ENCODE assay signal across 12 cellular contexts in the genomic region with DNA sequence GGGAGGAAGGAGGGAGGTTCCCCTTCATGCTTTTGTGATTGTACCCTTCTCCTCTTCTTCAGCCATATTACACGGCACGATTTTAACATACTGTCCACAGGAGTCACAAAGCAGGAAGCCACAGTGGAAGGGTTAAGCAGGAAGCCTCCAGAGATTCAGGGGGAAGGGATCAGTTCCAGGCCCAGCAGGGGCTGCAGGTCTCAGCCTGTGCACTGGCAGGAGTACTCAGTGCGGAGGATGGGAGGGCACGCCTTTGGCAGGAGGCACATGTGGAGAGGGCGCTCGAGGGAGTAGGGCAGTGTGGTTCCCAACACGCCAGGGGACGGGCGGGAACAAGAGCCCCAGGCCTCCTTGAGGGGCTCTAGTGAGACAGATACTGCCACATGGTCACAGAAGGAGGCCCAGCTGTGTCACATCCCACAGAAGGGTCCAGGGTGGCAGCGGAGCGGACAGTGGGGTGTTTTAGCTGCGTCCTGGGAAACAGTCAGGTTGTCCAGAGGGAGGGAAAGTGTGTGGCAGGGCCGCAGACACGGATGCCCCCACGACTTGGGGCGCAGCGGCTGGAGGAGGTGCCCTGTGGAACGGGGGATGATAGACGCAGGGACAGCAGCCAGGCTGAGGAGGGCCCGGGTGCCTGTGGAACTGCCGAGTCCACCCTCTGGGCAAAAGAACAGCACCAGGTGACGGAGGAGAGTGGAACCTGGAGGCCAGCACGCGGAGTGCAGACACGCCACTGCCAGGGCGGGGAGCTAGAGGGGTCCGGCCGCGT.
DNase-seq lines count a peak whose midpoint lies in the region; ATAC-seq and TF ChIP-seq lines count a peak whose summit lies in the region.
"Had no signal": no experiment of that assay in that cellular context is flagged by ENCODE, and none has a peak within 500 bp of the region (broad histone marks: within the 10 kb centered on the region; RNA-seq: fewer than 3 reads in every experiment).

No MANE protein-coding gene starts in this region.

- peaks cover 75% of the 10 kb centered on the region for H3K4me1 Mint-ChIP-seq in brain
- H3K4me1 Mint-ChIP-seq in naive B cell = peaks cover 21 to 30% (median 30%) of the 10 kb centered on the region in 3 donors

- peaks cover 7 to 25% (median 22%) of the 10 kb centered on the region in 11 experiments; a peak in 21 of 22 replicates for H3K9me3 ChIP-seq in BLaER1 treated with 17β-estradiol and CSF1 and Interleukin-3, amounts not matched to agents 10 nM and 100 nM (replicated peaks in 1 of 11)
- H3K9me3 ChIP-seq in DND-41 (ENCODE audit: insufficient read depth, low read length, severe bottlenecking) = no peaks in the 10 kb centered on the region
- H3K9me3 ChIP-seq in upper lobe of right lung = no peaks in the 10 kb centered on the region
- H3K9me3 ChIP-seq in esophagus muscularis mucosa = no peaks in the 10 kb centered on the region
- H3K9me3 ChIP-seq: MG63 had no signal

- no peak for TF ChIP-seq CTCF in DND-41 (IDR thresholded peaks at IDR 0.05; ENCODE audit: borderline replicate concordance, extremely low read depth, low read length, poor library complexity, severe bottlenecking)
- no peak for TF ChIP-seq CTCF in brain (conservative IDR thresholded peaks at IDR 0.05)
- no peak for TF ChIP-seq CTCF in upper lobe of right lung (IDR thresholded peaks at IDR 0.05)
- no peak for TF ChIP-seq CTCF in esophagus muscularis mucosa (IDR thresholded peaks at IDR 0.05)

- H3K27ac ChIP-seq in BLaER1 treated with 17β-estradiol and CSF1 and Interleukin-3, amounts not matched to agents 10 nM and 100 nM = peak overlapping the region; percentile 30 to 89 (median 79); a peak in 21 of 22 replicates
- H3K27ac ChIP-seq in DND-41 (ENCODE audit: low read length) (peak overlapping the region; percentile 83), upper lobe of right lung (no peak overlapping the region), esophagus muscularis mucosa (replicated peaks in 1 of 4) (no peak overlapping the region)

- no peaks in the 10 kb centered on the region for H3K27me3 ChIP-seq in BLaER1 treated with 17β-estradiol and CSF1 and Interleukin-3, amounts not matched to agents 10 nM and 100 nM
- H3K27me3 ChIP-seq in DND-41 (ENCODE audit: insufficient read depth, low read length, poor library complexity) = no peaks in the 10 kb centered on the region
- H3K27me3 ChIP-seq in upper lobe of right lung = no peaks in the 10 kb centered on the region
- H3K27me3 ChIP-seq in esophagus muscularis mucosa = no peaks in the 10 kb centered on the region
- H3K27me3 ChIP-seq: MG63 had no signal

- TF ChIP-seq EP300 in esophagus muscularis mucosa (IDR thresholded peaks at IDR 0.05) = no peak

- H3K9ac ChIP-seq in BLaER1 treated with 17β-estradiol and CSF1 and Interleukin-3, amounts not matched to agents 10 nM and 100 nM = peak overlapping the region; percentile 27 to 73 (median 62); a peak in 18 of 22 replicates
- peak overlapping the region; percentile 48; the same call in 1 of the 2 replicates for H3K9ac ChIP-seq in DND-41 (ENCODE audit: low read depth, low read length)

- no peak overlapping the region for H2AFZ ChIP-seq in DND-41 (ENCODE audit: low read depth, low read length)

- H3K36me3 ChIP-seq in BLaER1 treated with 17β-estradiol and CSF1 and Interleukin-3, amounts not matched to agents 10 nM and 100 nM = peaks cover 14 to 42% (median 34%) of the 10 kb centered on the region in 11 experiments
- H3K36me3 ChIP-seq in DND-41 (ENCODE audit: insufficient read depth, low read length) (peaks cover 40% of the 10 kb centered on the region), upper lobe of right lung (peaks cover 15% of the 10 kb centered on the region), esophagus muscularis mucosa (peaks cover 0 to 32% (median 30%) of the 10 kb centered on the region in 4 donors)

- H3K4me1 ChIP-seq in BLaER1 treated with 17β-estradiol and CSF1 and Interleukin-3, amounts not matched to agents 10 nM and 100 nM = peaks cover 81 to 97% (median 87%) of the 10 kb centered on the region in 10 experiments
- H3K4me1 ChIP-seq in DND-41 (ENCODE audit: insufficient read depth, low read length) (peaks cover 56% of the 10 kb centered on the region), upper lobe of right lung (peaks cover 47% of the 10 kb centered on the region), esophagus muscularis mucosa (peaks cover 10 to 27% (median 18%) of the 10 kb centered on the region in 4 donors)

- peaks cover 3% of the 10 kb centered on the region; the same call in 1 of the 2 replicates for H3K79me2 ChIP-seq in DND-41 (ENCODE audit: insufficient read depth, low read length)

- H3K9me3 Mint-ChIP-seq in brain (peaks cover 0 to 16% (median 4%) of the 10 kb centered on the region in 5 experiments), naive B cell (no peaks in the 10 kb centered on the region)
- H3K9me3 Mint-ChIP-seq: HFFc6; stimulated activated memory B cell treated with anti-CD40 and anti-IgM and Interleukin-4, amounts not matched to agents 10 μg/mL and 1 μg/mL and 100 μg/mL, for 72 hours had no signal

- DNase-seq in DND-41 (no peak), naive B cell (no peak), COLO668 (lab: John Stamatoyannopoulos, UW; ENCODE audit: unreplicated experiment) (no peak), upper lobe of right lung (no peak), esophagus muscularis mucosa (ENCODE audit: extremely low spot score) (no peak)
- DNase-seq: HFFc6; MG63; SHP77 treated with DMSO at 0.1 percent for 48 hours; stimulated activated CD4-positive, alpha-beta T cell treated with anti-CD3 and anti-CD28 coated beads, Interleukin-4, amount 100 ng/mL, for 24 hours had no signal

- H3K27me3 Mint-ChIP-seq in brain = peaks cover 4% of the 10 kb centered on the region
- no peaks in the 10 kb centered on the region for H3K27me3 Mint-ChIP-seq in naive B cell
- H3K27me3 Mint-ChIP-seq: stimulated activated memory B cell treated with anti-CD40 and anti-IgM and Interleukin-4, amounts not matched to agents 10 μg/mL and 1 μg/mL and 100 μg/mL, for 72 hours had no signal

- H3K4me3 ChIP-seq in BLaER1 treated with 17β-estradiol and CSF1 and Interleukin-3, amounts not matched to agents 10 nM and 100 nM = peak overlapping the region in 5 of 10 experiments; percentile 1 to 16 (median 3); a peak in 2 of 20 replicates
- H3K4me3 ChIP-seq in DND-41 (ENCODE audit: low read depth in 1 of 2, low read length in 2 of 2) (no peak overlapping the region), upper lobe of right lung (no peak overlapping the region), esophagus muscularis mucosa (no peak overlapping the region)
- H3K4me3 ChIP-seq: MG63 had no signal

- peaks cover 0 to 20% (median 0%) of the 10 kb centered on the region in 11 experiments; a peak in 2 of 22 replicates for H4K20me1 ChIP-seq in BLaER1 treated with 17β-estradiol and CSF1 and Interleukin-3, amounts not matched to agents 10 nM and 100 nM
- no peaks in the 10 kb centered on the region; the same call in 1 of the 2 replicates for H4K20me1 ChIP-seq in DND-41 (ENCODE audit: insufficient read depth, low read length)

- H3K36me3 Mint-ChIP-seq in brain (peaks cover 60% of the 10 kb centered on the region), naive B cell (peaks cover 9 to 23% of the 10 kb centered on the region in 2 donors)

- intact Hi-C loops in upper lobe of right lung (cut with DNase I) = no loop called here
- intact Hi-C loops in esophagus muscularis mucosa (cut with DNase I) = no loop called here

- no peak for TF ChIP-seq POLR2A in esophagus muscularis mucosa (IDR thresholded peaks at IDR 0.05; ENCODE audit: low read depth)

- H3K27ac Mint-ChIP-seq in brain (peak overlapping the region in 3 of 5 experiments; percentile 14 to 56 (median 54)), naive B cell (peak overlapping the region in 4 of 6 donors; percentile 18 to 78 (median 71))
- H3K27ac Mint-ChIP-seq: HFFc6; stimulated activated memory B cell treated with anti-CD40 and anti-IgM and Interleukin-4, amounts not matched to agents 10 μg/mL and 1 μg/mL and 100 μg/mL, for 72 hours had no signal

- H3K4me3 Mint-ChIP-seq in brain (no peak overlapping the region), naive B cell (peak overlapping the region in 3 of 8 donors; percentile 35 to 36 (median 36))
- H3K4me3 Mint-ChIP-seq: HFFc6; stimulated activated memory B cell treated with anti-CD40 and anti-IgM and Interleukin-4, amounts not matched to agents 10 μg/mL and 1 μg/mL and 100 μg/mL, for 72 hours had no signal

- WGBS in esophagus muscularis mucosa = 94% methylated on average over 29 of the region's 29 CpGs

- peak overlapping the region; percentile 75 to 94 (median 90) for H3K4me2 ChIP-seq in BLaER1 treated with 17β-estradiol and CSF1 and Interleukin-3, amounts not matched to agents 10 nM and 100 nM
- no peak overlapping the region; the same call in 1 of the 2 replicates for H3K4me2 ChIP-seq in DND-41 (ENCODE audit: insufficient read depth, low read length)

- no peak for ATAC-seq in DND-41 (ENCODE audit: insufficient read depth, low read depth)
- ATAC-seq in naive B cell (ENCODE audit: low read depth in 2 of 2) = no peak
- no peak for ATAC-seq in upper lobe of right lung
- ATAC-seq: stimulated activated memory B cell treated with anti-CD40 and anti-IgM and Interleukin-4, amounts not matched to agents 10 μg/mL and 1 μg/mL and 100 μg/mL, for 72 hours had no signal

Comparison
In these comparisons a context has a peak if more than half of its experiments do, and no peak if none do; other contexts are left out.
1. H3K27ac ChIP-seq: peak in BLaER1 treated with 17β-estradiol and CSF1 and Interleukin-3, amounts not matched to agents 10 nM and 100 nM (11 of 11) and DND-41 (single experiment); none in upper lobe of right lung (single experiment) and esophagus muscularis mucosa (0 of 4).